In the genomic region with DNA sequence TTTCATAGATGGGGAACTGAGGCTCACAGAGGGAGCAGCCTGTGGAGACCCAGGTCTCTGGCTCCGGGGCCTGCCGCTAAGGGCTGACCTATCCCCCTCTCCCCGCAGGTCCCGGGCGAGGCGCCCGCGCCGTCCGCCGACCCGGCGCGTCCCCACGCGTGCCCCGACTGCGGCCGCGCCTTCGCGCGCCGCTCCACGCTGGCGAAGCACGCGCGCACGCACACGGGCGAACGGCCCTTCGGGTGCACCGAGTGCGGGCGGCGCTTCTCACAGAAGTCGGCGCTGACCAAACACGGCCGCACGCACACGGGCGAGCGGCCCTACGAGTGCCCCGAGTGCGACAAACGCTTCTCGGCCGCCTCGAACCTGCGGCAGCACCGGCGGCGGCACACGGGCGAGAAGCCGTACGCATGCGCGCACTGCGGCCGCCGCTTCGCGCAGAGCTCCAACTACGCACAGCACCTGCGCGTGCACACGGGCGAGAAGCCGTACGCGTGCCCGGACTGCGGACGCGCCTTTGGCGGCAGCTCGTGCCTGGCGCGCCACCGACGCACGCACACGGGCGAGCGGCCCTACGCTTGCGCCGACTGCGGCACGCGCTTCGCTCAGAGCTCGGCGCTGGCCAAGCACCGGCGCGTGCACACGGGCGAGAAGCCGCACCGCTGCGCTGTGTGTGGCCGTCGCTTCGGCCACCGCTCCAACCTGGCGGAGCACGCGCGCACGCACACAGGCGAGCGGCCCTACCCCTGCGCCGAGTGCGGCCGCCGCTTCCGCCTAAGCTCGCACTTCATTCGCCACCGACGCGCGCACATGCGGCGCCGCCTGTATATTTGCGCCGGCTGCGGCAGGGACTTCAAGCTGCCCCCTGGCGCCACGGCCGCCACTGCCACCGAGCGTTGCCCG, we compare ENCODE assay signal across 8 cellular contexts. TPM values are rescaled to one million over a fixed set of nuclear protein-coding genes. Genes with fewer than 3 reads are reported as not detected.
DNase-seq lines count a peak whose midpoint lies in the region; ATAC-seq, FAIRE-seq and TF ChIP-seq lines count a peak whose summit lies in the region.

No MANE protein-coding gene starts in this region.

- FAIRE-seq in frontal cortex (lab: Jason Lieb, UNC), result no peak

- H3K27me3 ChIP-seq in HUES48 (ENCODE audit: control insufficient read depth, insufficient read depth, low read length), result no peaks in the 10 kb centered on the region
- H3K27me3 ChIP-seq in RWPE2 (ENCODE audit: insufficient read depth, poor library complexity, severe bottlenecking), result no peaks in the 10 kb centered on the region
- no peaks in the 10 kb centered on the region for H3K27me3 ChIP-seq in neutrophil
- H3K27me3 ChIP-seq in subcutaneous abdominal adipose tissue (ENCODE audit: control insufficient read depth in 5 of 5, insufficient read depth in 4 of 5, low read length in 5 of 5), result no peaks in the 10 kb centered on the region

- H3K4me1 ChIP-seq in HUES48 (ENCODE audit: control insufficient read depth, insufficient read depth, low read length) (peaks cover 5% of the 10 kb centered on the region), RWPE2 (ENCODE audit: insufficient read depth, poor library complexity, severe bottlenecking) (no peaks in the 10 kb centered on the region), neutrophil (ENCODE audit: control insufficient read depth in 1 of 2, insufficient read depth in 1 of 2, low read depth in 1 of 2, low read length in 1 of 2) (peaks cover 15 to 18% of the 10 kb centered on the region in 2 experiments), subcutaneous abdominal adipose tissue (ENCODE audit: control insufficient read depth in 5 of 5, insufficient read depth in 5 of 5, low read length in 5 of 5) (peaks cover 0 to 18% (median 11%) of the 10 kb centered on the region in 5 donors)

- TF ChIP-seq CTCF in RWPE2 (IDR thresholded peaks at IDR 0.05; ENCODE audit: poor library complexity, severe bottlenecking) (peak; percentile 20), neutrophil (IDR thresholded peaks at IDR 0.05) (no peak)

- H3K4me3 ChIP-seq in HUES48 (ENCODE audit: low read depth, low read length) (peak overlapping the region; percentile 62), RWPE2 (ENCODE audit: severe bottlenecking) (peak overlapping the region; percentile 41), neutrophil (ENCODE audit: low read depth in 1 of 2, low read length in 1 of 2) (peak overlapping the region; percentile 84 to 87), subcutaneous abdominal adipose tissue (ENCODE audit: low read depth in 1 of 5, low read length in 5 of 5) (peak overlapping the region; percentile 58 to 85 (median 74))

- ATAC-seq in GM19468 (IDR thresholded peaks at IDR 0.05; ENCODE audit: extremely low read depth, unreplicated experiment) (peak; percentile 62), RWPE2 (ENCODE audit: low read depth) (peak; percentile 87)

- peaks cover 42% of the 10 kb centered on the region for H3K36me3 ChIP-seq in HUES48 (ENCODE audit: control insufficient read depth, insufficient read depth, low read length)
- H3K36me3 ChIP-seq in RWPE2 (ENCODE audit: low read depth), result peaks cover 18% of the 10 kb centered on the region
- no peaks in the 10 kb centered on the region for H3K36me3 ChIP-seq in neutrophil
- peaks cover 0 to 22% (median 15%) of the 10 kb centered on the region in 5 donors for H3K36me3 ChIP-seq in subcutaneous abdominal adipose tissue (ENCODE audit: control insufficient read depth in 5 of 5, insufficient read depth in 5 of 5, low read length in 5 of 5)

- DNase-seq in COR-L47 (lab: John Stamatoyannopoulos, UW) (peak; percentile 96), RWPE2 (ENCODE audit: low spot score) (peak; percentile 89), frontal cortex (ENCODE audit: low spot score in 2 of 2) (peak; percentile 77 to 83)
- DNase-seq in activated naive CD4-positive, alpha-beta T cell (lab: John Stamatoyannopoulos, UW), result peak; percentile 44 to 87 (median 72)

- peak overlapping the region; percentile 76 for H3K27ac ChIP-seq in HUES48 (ENCODE audit: low read depth, low read length)
- peak overlapping the region; percentile 52 for H3K27ac ChIP-seq in RWPE2 (ENCODE audit: poor library complexity, severe bottlenecking)
- H3K27ac ChIP-seq in neutrophil, result peak overlapping the region; percentile 75
- H3K27ac ChIP-seq in subcutaneous abdominal adipose tissue (ENCODE audit: low read depth, low read length), result no peak overlapping the region

- H3K9me3 ChIP-seq in HUES48 (ENCODE audit: control insufficient read depth, insufficient read depth, low read length), result no peaks in the 10 kb centered on the region
- H3K9me3 ChIP-seq in RWPE2 (ENCODE audit: severe bottlenecking), result no peaks in the 10 kb centered on the region
- no peaks in the 10 kb centered on the region for H3K9me3 ChIP-seq in neutrophil
- no peaks in the 10 kb centered on the region for H3K9me3 ChIP-seq in subcutaneous abdominal adipose tissue (ENCODE audit: control insufficient read depth in 5 of 5, low read length in 5 of 5)

- H3K9ac ChIP-seq in HUES48 (ENCODE audit: low read depth, low read length) (peak overlapping the region; percentile 39; the same call in 1 of the 2 replicates), subcutaneous abdominal adipose tissue (ENCODE audit: low read length in 5 of 5) (peak overlapping the region in 3 of 5 donors; percentile 19 to 51 (median 37))

RNA-seq across cellular contexts. Expression of gene ZNF771, which starts 10.3 kb away (rescaled TPM):
- 9.0 TPM for total RNA-seq in frontal cortex

RNA-seq across cellular contexts. Expression of gene DCTPP1, which starts 12.1 kb away (rescaled TPM):
- 28.9 TPM for total RNA-seq in frontal cortex

RNA-seq across cellular contexts. Expression of gene ZNF48, which starts 22.5 kb away (rescaled TPM):
- 39.9 TPM for total RNA-seq in frontal cortex

RNA-seq across cellular contexts. Expression of gene SEPHS2, which starts 28.0 kb away (rescaled TPM):
- 12.6 TPM for total RNA-seq in frontal cortex

RNA-seq across cellular contexts. Expression of gene SEPTIN1, which starts 35.3 kb away (rescaled TPM):
- total RNA-seq in frontal cortex, result not detected
